ENCODE assay signal across 8 cellular contexts in the genomic region with DNA sequence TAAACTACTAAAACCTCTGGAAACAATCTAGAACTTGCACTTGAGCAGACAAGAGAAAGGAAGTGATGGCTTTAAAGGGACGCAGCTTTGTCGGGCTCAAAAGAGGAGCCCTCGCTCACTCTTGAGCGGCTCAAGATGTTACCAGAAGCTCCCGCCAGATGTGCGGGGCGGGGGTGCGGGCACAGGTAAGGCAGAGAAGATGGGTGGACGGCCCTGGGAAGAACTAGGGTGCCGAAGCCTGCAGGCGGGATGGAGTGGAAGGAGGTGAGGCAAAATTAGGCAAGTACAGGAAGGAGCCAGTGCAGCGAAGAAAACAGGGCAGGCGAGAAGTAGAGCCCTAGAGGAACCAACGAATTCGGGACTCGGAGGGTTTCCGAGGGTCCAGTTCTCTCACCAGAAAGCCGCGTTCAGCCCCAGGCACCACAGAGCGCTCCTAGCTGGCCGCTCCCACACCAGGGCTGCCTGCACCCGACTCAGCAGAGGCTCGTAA. TPM values are rescaled to one million over a fixed set of nuclear protein-coding genes. Genes with fewer than 3 reads are reported as not detected.
A peak's percentile ranks its signal among the peaks of the same experiment; 100 is the strongest.
DNase-seq lines count a peak whose midpoint lies in the region; ATAC-seq and TF ChIP-seq lines count a peak whose summit lies in the region.

No MANE protein-coding gene starts in this region.

- H3K4me1 Mint-ChIP-seq in activated CD4-positive, alpha-beta memory T cell treated with anti-CD3 and anti-CD28 coated beads, Interleukin-2, amount 10 ng/mL, durations not matched to agents 7 days and 5 days: peaks cover 43% of the 10 kb centered on the region
- H3K4me1 Mint-ChIP-seq in glutamatergic neuron (ENCODE audit: low read depth, unreplicated experiment): peaks cover 2% of the 10 kb centered on the region

- H3K4me3 Mint-ChIP-seq in activated CD4-positive, alpha-beta memory T cell treated with anti-CD3 and anti-CD28 coated beads, Interleukin-2, amount 10 ng/mL, durations not matched to agents 7 days and 5 days: peak overlapping the region; percentile 99
- H3K4me3 Mint-ChIP-seq in glutamatergic neuron (ENCODE audit: unreplicated experiment): peak overlapping the region; percentile 96

- peaks cover 47% of the 10 kb centered on the region for H3K36me3 Mint-ChIP-seq in activated CD4-positive, alpha-beta memory T cell treated with anti-CD3 and anti-CD28 coated beads, Interleukin-2, amount 10 ng/mL, durations not matched to agents 7 days and 5 days (ENCODE audit: low read depth)
- H3K36me3 Mint-ChIP-seq in glutamatergic neuron (ENCODE audit: unreplicated experiment): peaks cover 3% of the 10 kb centered on the region

- DNase-seq in AG04449 (ENCODE audit: low read depth, low spot score): no peak
- DNase-seq in activated CD4-positive, alpha-beta memory T cell treated with anti-CD3 and anti-CD28 coated beads, Interleukin-2, amount 10 ng/mL, durations not matched to agents 7 days and 5 days: peak; percentile 39
- DNase-seq in glutamatergic neuron: no peak
- peak; percentile 60 for DNase-seq in sciatic nerve (ENCODE audit: low spot score)
- DNase-seq in GF-D8 (lab: John Stamatoyannopoulos, UW): no peak
- DNase-seq in T1000 (lab: John Stamatoyannopoulos, UW): no peak

- H3K27ac Mint-ChIP-seq in activated CD4-positive, alpha-beta memory T cell treated with anti-CD3 and anti-CD28 coated beads, Interleukin-2, amount 10 ng/mL, durations not matched to agents 7 days and 5 days: peak overlapping the region; percentile 91
- H3K27ac Mint-ChIP-seq in glutamatergic neuron (ENCODE audit: unreplicated experiment): peak overlapping the region; percentile 97

- H3K27me3 Mint-ChIP-seq in activated CD4-positive, alpha-beta memory T cell treated with anti-CD3 and anti-CD28 coated beads, Interleukin-2, amount 10 ng/mL, durations not matched to agents 7 days and 5 days: no peaks in the 10 kb centered on the region
- H3K27me3 Mint-ChIP-seq in glutamatergic neuron (ENCODE audit: unreplicated experiment): peaks cover 5% of the 10 kb centered on the region

- TF ChIP-seq CTCF in AG04449 (IDR thresholded peaks at IDR 0.05; ENCODE audit: insufficient read depth, low read length, missing control alignments) (no peak), glutamatergic neuron (IDR thresholded peaks at IDR 0.05; ENCODE audit: partially characterized antibody, unreplicated experiment) (no peak)

- intact Hi-C loops in sciatic nerve (cut with DNase I): no loop called here

- POLR2A ChIA-PET in AG04449 (lab: Yijun Ruan, JAX): interaction anchor here (1.1 to 2.0 kb wide), 6 partner anchors 10 to 75 kb away, joined by 3 to 11 read pairs (median 6); partner anchors contain the start of genes PLEKHH3 and PSMC3IP
- POLR2A ChIA-PET in activated CD4-positive, alpha-beta memory T cell treated with anti-CD3 and anti-CD28 coated beads, Interleukin-2, amount 10 ng/mL, durations not matched to agents 7 days and 5 days (lab: Charles Lee): interaction anchor here (0.7 to 3.4 kb wide), 27 partner anchors 9 to 707 kb away, joined by 3 to 41 read pairs (median 4); partner anchors contain the start of genes BECN1, COASY, GHDC and KCNH4

- H3K4me3 ChIP-seq in AG04449 (ENCODE audit: low read depth, low read length): peak overlapping the region; percentile 96

- CTCF ChIA-PET in AG04449 (lab: Yijun Ruan, JAX): interaction anchor here (0.8 to 2.5 kb wide), 12 partner anchors 9 to 591 kb away, joined by 3 to 19 read pairs (median 5); partner anchors contain the start of gene PSMC3IP
- CTCF ChIA-PET in activated CD4-positive, alpha-beta memory T cell treated with anti-CD3 and anti-CD28 coated beads, Interleukin-2, amount 10 ng/mL, durations not matched to agents 7 days and 5 days (lab: Charles Lee): interaction anchor here (1.0 to 6.0 kb wide), 10 partner anchors 18 to 216 kb away, joined by 3 to 70 read pairs (median 5); partner anchors contain the start of genes BECN1, MLX, PLEKHH3 and PSMC3IP

- ATAC-seq in GM19043 (IDR thresholded peaks at IDR 0.05; ENCODE audit: low read depth, unreplicated experiment) (peak; percentile 8), HG03442 (IDR thresholded peaks at IDR 0.05; ENCODE audit: unreplicated experiment) (peak; percentile 1), sciatic nerve (peak; percentile 77)

- H3K9me3 Mint-ChIP-seq in activated CD4-positive, alpha-beta memory T cell treated with anti-CD3 and anti-CD28 coated beads, Interleukin-2, amount 10 ng/mL, durations not matched to agents 7 days and 5 days: no peaks in the 10 kb centered on the region
- peaks cover 7% of the 10 kb centered on the region for H3K9me3 Mint-ChIP-seq in glutamatergic neuron (ENCODE audit: unreplicated experiment)

RNA-seq across cellular contexts. Expression of gene RETREG3, which starts 0.4 kb away (rescaled TPM):
- total RNA-seq in activated CD4-positive, alpha-beta memory T cell treated with anti-CD3 and anti-CD28 coated beads, Interleukin-2, amount 10 ng/mL, durations not matched to agents 7 days and 5 days: 10 to 100 TPM; 73.9 to 75.5 TPM
- total RNA-seq in glutamatergic neuron (ENCODE audit: unreplicated experiment) (88.2 TPM), sciatic nerve (47.1 TPM)

RNA-seq across cellular contexts. Expression of gene TUBG1, which starts 0.7 kb away (rescaled TPM):
- 10 to 100 TPM; 53.3 to 56.3 TPM for total RNA-seq in activated CD4-positive, alpha-beta memory T cell treated with anti-CD3 and anti-CD28 coated beads, Interleukin-2, amount 10 ng/mL, durations not matched to agents 7 days and 5 days
- total RNA-seq in glutamatergic neuron (ENCODE audit: unreplicated experiment) (74.2 TPM), sciatic nerve (23.4 TPM)

RNA-seq across cellular contexts. Expression of gene PSMC3IP, which starts 31.2 kb away (rescaled TPM):
- 10 to 100 TPM; 14.7 to 16.1 TPM for total RNA-seq in activated CD4-positive, alpha-beta memory T cell treated with anti-CD3 and anti-CD28 coated beads, Interleukin-2, amount 10 ng/mL, durations not matched to agents 7 days and 5 days
- 12.0 TPM for total RNA-seq in glutamatergic neuron (ENCODE audit: unreplicated experiment)
- 5.9 TPM for total RNA-seq in sciatic nerve

RNA-seq across cellular contexts. Expression of gene MLX, which starts 41.8 kb away (rescaled TPM):
- total RNA-seq in activated CD4-positive, alpha-beta memory T cell treated with anti-CD3 and anti-CD28 coated beads, Interleukin-2, amount 10 ng/mL, durations not matched to agents 7 days and 5 days: 10 to 100 TPM; 52.2 to 53.8 TPM
- total RNA-seq in glutamatergic neuron (ENCODE audit: unreplicated experiment) (62.5 TPM), sciatic nerve (26.6 TPM)

RNA-seq across cellular contexts. Expression of gene COASY, which starts 46.8 kb away (rescaled TPM):
- 10 to 100 TPM; 80.1 to 84.3 TPM for total RNA-seq in activated CD4-positive, alpha-beta memory T cell treated with anti-CD3 and anti-CD28 coated beads, Interleukin-2, amount 10 ng/mL, durations not matched to agents 7 days and 5 days
- total RNA-seq in glutamatergic neuron (ENCODE audit: unreplicated experiment) (57.4 TPM), sciatic nerve (45.2 TPM)

Comparison
In these comparisons a context has a peak if more than half of its experiments do, and no peak if none do; other contexts are left out.
1. DNase-seq: peak in activated CD4-positive, alpha-beta memory T cell treated with anti-CD3 and anti-CD28 coated beads, Interleukin-2, amount 10 ng/mL, durations not matched to agents 7 days and 5 days (single experiment) and sciatic nerve (single experiment); none in AG04449 (single experiment), glutamatergic neuron (single experiment), GF-D8 (single experiment) and T1000 (single experiment).
2. ATAC-seq: peak in every context shown above with its lines; median percentile 77 in sciatic nerve; 8 in GM19043; 1 in HG03442.